In genomic region chr17:80113033-80113484, GRCh38 we compare ENCODE assay signal across 28 cellular contexts. TPM values are rescaled to one million over a fixed set of nuclear protein-coding genes. Genes with fewer than 3 reads are reported as not detected.
DNase-seq lines count a peak whose midpoint lies in the region; ATAC-seq and TF ChIP-seq lines count a peak whose summit lies in the region.
"Had no signal": no experiment of that assay in that cellular context is flagged by ENCODE, and none has a peak within 500 bp of the region (broad histone marks: within the 10 kb centered on the region; RNA-seq: fewer than 3 reads in every experiment).

No MANE protein-coding gene starts in this region.

- H3K9me3 Mint-ChIP-seq in stimulated activated memory B cell treated with anti-CD40 and anti-IgM and Interleukin-4, amounts not matched to agents 10 μg/mL and 1 μg/mL and 100 μg/mL, for 72 hours, result peaks cover 10% of the 10 kb centered on the region
- H3K9me3 Mint-ChIP-seq: activated T-helper 1 cell treated with anti-CD3 and anti-CD28 coated beads, Interleukin-12 subunit alpha, Interleukin-12 subunit beta, Interleukin-2, Interleukin-4 antibody, amounts not matched to agents 30 ng/mL and 10 ng/mL and 1 ng/mL, durations not matched to agents 14 hours and 24 hours and 36 hours had no signal

- H3K79me2 ChIP-seq in DOHH2 (ENCODE audit: control insufficient read depth, low read length), result no peaks in the 10 kb centered on the region

- peaks cover 5% of the 10 kb centered on the region for H3K27me3 ChIP-seq in DOHH2 (ENCODE audit: control insufficient read depth, low read length)
- H3K27me3 ChIP-seq in prostate gland (replicated peaks; ENCODE audit: insufficient read depth), result no peaks in the 10 kb centered on the region
- H3K27me3 ChIP-seq: ovary, right lobe of liver, uterus had no signal

- peaks cover 10% of the 10 kb centered on the region; the same call in 1 of the 2 replicates for H3F3A ChIP-seq in DOHH2 (ENCODE audit: control insufficient read depth, insufficient read depth)

- WGBS in prostate gland, result 84% methylated on average over 11 of the region's 20 CpGs

- peak overlapping the region; percentile 34; the same call in 1 of the 2 replicates for H3K4me3 ChIP-seq in DOHH2 (ENCODE audit: low read length)
- H3K4me3 ChIP-seq in prostate gland, result no peak overlapping the region
- H3K4me3 ChIP-seq: ovary, right lobe of liver, uterus had no signal

- H3K9me3 ChIP-seq in DOHH2 (ENCODE audit: control insufficient read depth, insufficient read depth, low read length), result no peaks in the 10 kb centered on the region
- no peaks in the 10 kb centered on the region for H3K9me3 ChIP-seq in prostate gland
- H3K9me3 ChIP-seq: ovary, right lobe of liver, uterus had no signal

- H4K20me1 ChIP-seq in DOHH2 (ENCODE audit: control insufficient read depth, insufficient read depth, low read depth, low read length), result no peaks in the 10 kb centered on the region

- peaks cover 21% of the 10 kb centered on the region for H3K4me1 ChIP-seq in DOHH2 (ENCODE audit: control insufficient read depth, low read length)
- H3K4me1 ChIP-seq in prostate gland (replicated peaks), result no peaks in the 10 kb centered on the region
- H3K4me1 ChIP-seq: right lobe of liver, uterus had no signal

- peak; percentile 35 for ATAC-seq in stimulated activated memory B cell treated with anti-CD40 and anti-IgM and Interleukin-4, amounts not matched to agents 10 μg/mL and 1 μg/mL and 100 μg/mL, for 72 hours
- no peak for ATAC-seq in esophagus mucosa
- ATAC-seq: activated CD4-positive, alpha-beta T cell treated with anti-CD3 and anti-CD28 coated beads for 36 hours; activated naive CD4-positive, alpha-beta T cell treated with anti-CD3 and anti-CD28 coated beads, Interleukin-2, amount 50 U/mL, for 72 hours; HCT116; naive thymus-derived CD8-positive, alpha-beta T cell; right lobe of liver had no signal

- H3K4me1 Mint-ChIP-seq in stimulated activated memory B cell treated with anti-CD40 and anti-IgM and Interleukin-4, amounts not matched to agents 10 μg/mL and 1 μg/mL and 100 μg/mL, for 72 hours, result peaks cover 19% of the 10 kb centered on the region
- H3K4me1 Mint-ChIP-seq: activated CD4-positive, alpha-beta T cell treated with anti-CD3 and anti-CD28 coated beads for 36 hours; CD4-positive, CD25-positive, alpha-beta regulatory T cell; naive thymus-derived CD8-positive, alpha-beta T cell had no signal

- no peak for TF ChIP-seq CTCF in DOHH2 (IDR thresholded peaks at IDR 0.05; ENCODE audit: low read depth, low read length, poor library complexity, severe bottlenecking)
- TF ChIP-seq CTCF in prostate gland (IDR thresholded peaks at IDR 0.05), result no peak

- no peak for TF ChIP-seq POLR2A in prostate gland (IDR thresholded peaks at IDR 0.05)

- peak overlapping the region; percentile 56 for H3K4me2 ChIP-seq in DOHH2 (ENCODE audit: low read length)

- H3K27ac ChIP-seq in DOHH2 (ENCODE audit: low read depth, low read length) (no peak overlapping the region), prostate gland (no peak overlapping the region)
- H3K27ac ChIP-seq: ovary, right lobe of liver, uterus had no signal

- H3K36me3 Mint-ChIP-seq in stimulated activated memory B cell treated with anti-CD40 and anti-IgM and Interleukin-4, amounts not matched to agents 10 μg/mL and 1 μg/mL and 100 μg/mL, for 72 hours, result peaks cover 14% of the 10 kb centered on the region

- no peaks in the 10 kb centered on the region for H3K9me2 ChIP-seq in DOHH2 (replicated peaks; ENCODE audit: control insufficient read depth, low read length)

- DNase-seq in NAMALWA (ENCODE audit: low spot score) (peak; percentile 55), islet precursor cell (peak; percentile 61), C1 segment of cervical spinal cord (lab: John Stamatoyannopoulos, UW) (no peak), prostate gland (ENCODE audit: low spot score) (no peak)
- DNase-seq in activated CD4-positive, CD25-positive, alpha-beta regulatory T cell (lab: John Stamatoyannopoulos, UW), result no peak
- DNase-seq: activated CD4-positive, alpha-beta T cell treated with anti-CD3 and anti-CD28 coated beads for 36 hours; CD4-positive, CD25-positive, alpha-beta regulatory T cell; DMS 273 treated with DMSO at 0.1 percent for 48 hours; erythroblast; foreskin melanocyte; hippocampal formation; naive thymus-derived CD8-positive, alpha-beta T cell; NCI-H1048; NCI-H1930; NCI-H2227 treated with DMSO at 0.1 percent for 48 hours; NCI-H774; ovary; right lobe of liver; Right ventricle myocardium superior; stimulated activated CD4-positive, alpha-beta T cell treated with anti-CD3 and anti-CD28 coated beads, Interleukin-15, amount 100 ng/mL, for 24 hours; SW 1271; uterus had no signal

- no peak overlapping the region for H3K4me3 Mint-ChIP-seq in stimulated activated memory B cell treated with anti-CD40 and anti-IgM and Interleukin-4, amounts not matched to agents 10 μg/mL and 1 μg/mL and 100 μg/mL, for 72 hours
- H3K4me3 Mint-ChIP-seq: activated CD4-positive, alpha-beta T cell treated with anti-CD3 and anti-CD28 coated beads for 36 hours; activated T-helper 1 cell treated with anti-CD3 and anti-CD28 coated beads, Interleukin-12 subunit alpha, Interleukin-12 subunit beta, Interleukin-2, Interleukin-4 antibody, amounts not matched to agents 30 ng/mL and 10 ng/mL and 1 ng/mL, durations not matched to agents 14 hours and 24 hours and 36 hours; CD4-positive, CD25-positive, alpha-beta regulatory T cell; naive thymus-derived CD8-positive, alpha-beta T cell had no signal

- intact Hi-C loops in prostate gland (cut with DNase I), result no loop called here

- H3K36me3 ChIP-seq in DOHH2 (ENCODE audit: control insufficient read depth, low read length) (no peaks in the 10 kb centered on the region), prostate gland (no peaks in the 10 kb centered on the region)
- H3K36me3 ChIP-seq: ovary, right lobe of liver, uterus had no signal

- peaks cover 9% of the 10 kb centered on the region for H3K27me3 Mint-ChIP-seq in stimulated activated memory B cell treated with anti-CD40 and anti-IgM and Interleukin-4, amounts not matched to agents 10 μg/mL and 1 μg/mL and 100 μg/mL, for 72 hours
- H3K27me3 Mint-ChIP-seq: activated CD4-positive, alpha-beta T cell treated with anti-CD3 and anti-CD28 coated beads for 36 hours; CD4-positive, CD25-positive, alpha-beta regulatory T cell; naive thymus-derived CD8-positive, alpha-beta T cell had no signal

- H3K27ac Mint-ChIP-seq in stimulated activated memory B cell treated with anti-CD40 and anti-IgM and Interleukin-4, amounts not matched to agents 10 μg/mL and 1 μg/mL and 100 μg/mL, for 72 hours, result no peak overlapping the region
- H3K27ac Mint-ChIP-seq: activated CD4-positive, alpha-beta T cell treated with anti-CD3 and anti-CD28 coated beads for 36 hours; activated naive CD4-positive, alpha-beta T cell treated with anti-CD3 and anti-CD28 coated beads, Interleukin-2, amount 50 U/mL, for 72 hours; activated T-helper 1 cell treated with anti-CD3 and anti-CD28 coated beads, Interleukin-12 subunit alpha, Interleukin-12 subunit beta, Interleukin-2, Interleukin-4 antibody, amounts not matched to agents 30 ng/mL and 10 ng/mL and 1 ng/mL, durations not matched to agents 14 hours and 24 hours and 36 hours; CD4-positive, CD25-positive, alpha-beta regulatory T cell; naive thymus-derived CD8-positive, alpha-beta T cell had no signal

RNA-seq across cellular contexts. Expression of gene GAA, which starts 11.7 kb away (rescaled TPM):
- total RNA-seq in esophagus mucosa (13.2 TPM), prostate gland (100 to 1,000 TPM; 167 to 217 TPM)

RNA-seq across cellular contexts. Expression of gene EIF4A3, which starts 33.9 kb away (rescaled TPM):
- total RNA-seq in esophagus mucosa, result 93.3 TPM
- 10 to 100 TPM; 69.7 to 72.9 TPM for total RNA-seq in prostate gland

RNA-seq across cellular contexts. Expression of gene CARD14, which starts 56.8 kb away (rescaled TPM):
- total RNA-seq in esophagus mucosa, result 23.8 TPM
- 10 to 100 TPM; 10.2 to 27.3 TPM for total RNA-seq in prostate gland
- total RNA-seq: activated CD4-positive, alpha-beta T cell treated with anti-CD3 and anti-CD28 coated beads for 36 hours; activated T-helper 1 cell treated with anti-CD3 and anti-CD28 coated beads, Interleukin-12 subunit alpha, Interleukin-12 subunit beta, Interleukin-2, Interleukin-4 antibody, amounts not matched to agents 30 ng/mL and 10 ng/mL and 1 ng/mL, durations not matched to agents 14 hours and 24 hours and 36 hours; CD4-positive, CD25-positive, alpha-beta regulatory T cell; naive thymus-derived CD8-positive, alpha-beta T cell; Right ventricle myocardium superior had no signal

Comparison
In these comparisons a context has a peak if more than half of its experiments do, and no peak if none do; other contexts are left out.
1. DNase-seq: peak in NAMALWA (single experiment) and islet precursor cell (single experiment); none in activated CD4-positive, CD25-positive, alpha-beta regulatory T cell (0 of 4), C1 segment of cervical spinal cord (0 of 14) and prostate gland (single experiment).
2. RNA of gene GAA, which starts 11.7 kb away (total RNA-seq): 167 to 217 TPM in prostate gland; 13.2 TPM in esophagus mucosa (single experiment); every median in the first group is over 10 times any median in the second.